Comparison of ENCODE assay signal across 15 cellular contexts in the genomic region with DNA sequence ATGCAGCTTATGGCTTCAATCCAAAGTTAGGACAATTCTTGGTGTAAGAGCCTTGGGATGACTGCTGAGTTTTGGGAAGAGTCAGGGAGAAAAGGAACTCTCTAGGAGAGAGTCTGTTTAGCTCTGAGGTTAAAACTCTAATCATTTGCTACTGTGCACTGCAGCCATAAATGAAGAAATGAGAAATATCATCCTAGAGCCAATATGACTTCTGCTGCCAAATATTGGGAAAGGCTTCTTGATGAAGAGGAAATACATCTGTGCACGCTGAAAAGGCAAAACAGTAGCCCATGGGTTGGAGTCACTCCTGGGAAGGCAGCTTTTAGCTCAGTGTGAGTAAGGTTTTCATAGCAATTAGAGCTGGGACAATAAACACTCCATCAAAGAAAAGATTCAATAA.
"Had no signal": no experiment of that assay in that cellular context is flagged by ENCODE, and none has a peak within 500 bp of the region (broad histone marks: within the 10 kb centered on the region; RNA-seq: fewer than 3 reads in every experiment).

No MANE protein-coding gene starts in this region.

- DNase-seq: activated CD4-positive, alpha-beta T cell treated with anti-CD3 and anti-CD28 coated beads, Interleukin-2, amount 50 U/mL, for 4 hours; activated CD4-positive, CD25-positive, alpha-beta regulatory T cell treated with anti-CD3 and anti-CD28 coated beads, Interleukin-2, amount 50 U/mL, for 72 hours; activated naive CD4-positive, alpha-beta T cell treated with anti-CD3 and anti-CD28 coated beads, Interleukin-2, amount 50 U/mL, for 16 hours; activated T-cell treated with anti-CD3 and anti-CD28 coated beads for 4 hours; endodermal cell; glutamatergic neuron; kidney glomerular epithelial cell; midbrain; psoas muscle; substantia nigra had no signal

- H3K9me3 Mint-ChIP-seq: activated T-helper 17 cell treated with anti-CD3 and anti-CD28 coated beads, Interleukin-2, amount 50 U/mL, for 72 hours; stimulated activated effector memory CD8-positive, alpha-beta T cell treated with anti-CD3 and anti-CD28 coated beads, Interleukin-12 subunit alpha, Interleukin-12 subunit beta, amount 100 ng/mL, for 72 hours had no signal

- H3K4me3 Mint-ChIP-seq: activated T-helper 17 cell treated with anti-CD3 and anti-CD28 coated beads, Interleukin-2, amount 50 U/mL, for 72 hours; endodermal cell; neural crest cell; stimulated activated effector memory CD8-positive, alpha-beta T cell treated with anti-CD3 and anti-CD28 coated beads, Interleukin-12 subunit alpha, Interleukin-12 subunit beta, amount 100 ng/mL, for 72 hours had no signal

- H3K4me1 Mint-ChIP-seq: activated T-helper 17 cell treated with anti-CD3 and anti-CD28 coated beads, Interleukin-2, amount 50 U/mL, for 72 hours; endodermal cell; neural crest cell had no signal

- H3K27me3 ChIP-seq: tibial nerve had no signal

- H3K36me3 ChIP-seq: tibial nerve had no signal

- H3K27ac Mint-ChIP-seq: activated T-helper 17 cell treated with anti-CD3 and anti-CD28 coated beads, Interleukin-2, amount 50 U/mL, for 72 hours; endodermal cell; stimulated activated effector memory CD8-positive, alpha-beta T cell treated with anti-CD3 and anti-CD28 coated beads, Interleukin-12 subunit alpha, Interleukin-12 subunit beta, amount 100 ng/mL, for 72 hours had no signal

- H3K27me3 Mint-ChIP-seq: activated T-helper 17 cell treated with anti-CD3 and anti-CD28 coated beads, Interleukin-2, amount 50 U/mL, for 72 hours had no signal

- H3K27ac ChIP-seq: psoas muscle, tibial nerve had no signal

- H3K4me1 ChIP-seq: psoas muscle had no signal

- ATAC-seq: activated T-helper 17 cell treated with anti-CD3 and anti-CD28 coated beads, Interleukin-2, amount 50 U/mL, for 72 hours; psoas muscle; SK-N-SH treated with all-trans-retinoic acid at 6 μM for 48 hours had no signal

- H3K9me3 ChIP-seq: psoas muscle, tibial nerve had no signal

- H3K36me3 Mint-ChIP-seq: stimulated activated effector memory CD8-positive, alpha-beta T cell treated with anti-CD3 and anti-CD28 coated beads, Interleukin-12 subunit alpha, Interleukin-12 subunit beta, amount 100 ng/mL, for 72 hours had no signal

- H3K4me3 ChIP-seq: psoas muscle, tibial nerve had no signal
